ENCODE assay signal across 1 cellular context in the genomic region with DNA sequence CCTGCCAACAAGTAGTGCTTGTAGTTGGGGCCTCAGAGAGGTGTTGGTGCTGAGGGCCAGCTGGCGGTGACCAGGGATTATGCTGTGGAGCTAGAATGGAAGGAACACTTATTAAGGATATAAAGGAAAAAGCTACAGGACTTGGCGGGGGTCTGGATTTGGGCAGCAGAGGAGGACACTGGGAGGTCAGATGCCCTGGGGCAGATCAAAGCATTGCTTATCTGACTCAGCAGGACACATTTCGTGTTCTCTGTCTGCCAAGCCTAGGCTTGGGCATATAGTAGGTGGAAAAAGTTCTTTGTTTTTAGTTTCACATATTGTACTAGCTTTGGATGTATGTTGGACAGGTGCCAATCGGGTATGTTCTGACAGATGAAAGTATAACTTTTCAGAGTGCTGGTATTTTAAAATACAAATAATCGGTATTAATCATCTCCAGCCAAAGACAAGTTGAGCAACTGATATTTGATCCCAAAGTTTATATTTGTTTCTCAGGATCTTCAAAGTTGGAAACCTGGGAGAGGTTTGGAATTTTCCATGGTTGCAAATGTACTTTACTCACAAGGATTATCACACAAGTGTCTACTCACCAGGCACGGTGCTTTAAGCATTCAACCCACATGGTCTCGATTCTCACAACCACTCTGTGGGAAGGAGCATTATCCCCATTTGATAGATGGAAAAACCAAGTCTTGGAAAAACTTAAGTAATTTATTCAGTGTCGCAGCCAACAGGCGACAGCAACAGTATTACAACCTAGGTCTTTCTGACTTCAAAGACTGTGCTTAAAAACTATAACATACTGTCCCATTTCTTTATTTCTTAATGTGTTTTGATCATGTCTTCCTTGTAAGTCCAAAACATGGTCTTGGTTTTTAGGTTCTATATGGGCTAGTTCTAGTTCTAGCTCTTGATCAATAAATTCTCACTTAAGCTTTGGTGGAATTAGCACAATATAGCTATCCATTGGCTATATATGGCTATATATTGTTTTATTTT.
A peak's percentile ranks its signal among the peaks of the same experiment; 100 is the strongest.
TF ChIP-seq lines count a peak whose summit lies in the region.

No MANE protein-coding gene starts in this region.

TF ChIP-seq in HepG2, 621 proteins besides CTCF, POLR2A, EP300 and RAD21 (continued from another document and continues in another):
- TF ChIP-seq, protein P1, sequence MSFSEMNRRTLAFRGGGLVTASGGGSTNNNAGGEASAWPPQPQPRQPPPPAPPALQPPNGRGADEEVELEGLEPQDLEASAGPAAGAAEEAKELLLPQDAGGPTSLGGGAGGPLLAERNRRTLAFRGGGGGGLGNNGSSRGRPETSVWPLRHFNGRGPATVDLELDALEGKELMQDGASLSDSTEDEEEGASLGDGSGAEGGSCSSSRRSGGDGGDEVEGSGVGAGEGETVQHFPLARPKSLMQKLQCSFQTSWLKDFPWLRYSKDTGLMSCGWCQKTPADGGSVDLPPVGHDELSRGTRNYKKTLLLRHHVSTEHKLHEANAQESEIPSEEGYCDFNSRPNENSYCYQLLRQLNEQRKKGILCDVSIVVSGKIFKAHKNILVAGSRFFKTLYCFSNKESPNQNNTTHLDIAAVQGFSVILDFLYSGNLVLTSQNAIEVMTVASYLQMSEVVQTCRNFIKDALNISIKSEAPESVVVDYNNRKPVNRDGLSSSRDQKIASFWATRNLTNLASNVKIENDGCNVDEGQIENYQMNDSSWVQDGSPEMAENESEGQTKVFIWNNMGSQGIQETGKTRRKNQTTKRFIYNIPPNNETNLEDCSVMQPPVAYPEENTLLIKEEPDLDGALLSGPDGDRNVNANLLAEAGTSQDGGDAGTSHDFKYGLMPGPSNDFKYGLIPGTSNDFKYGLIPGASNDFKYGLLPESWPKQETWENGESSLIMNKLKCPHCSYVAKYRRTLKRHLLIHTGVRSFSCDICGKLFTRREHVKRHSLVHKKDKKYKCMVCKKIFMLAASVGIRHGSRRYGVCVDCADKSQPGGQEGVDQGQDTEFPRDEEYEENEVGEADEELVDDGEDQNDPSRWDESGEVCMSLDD (CRISPR knock-in tag; IDR thresholded peaks at IDR 0.05; ENCODE audit: borderline replicate concordance): no peak
- no peak for TF ChIP-seq GTF3A (CRISPR knock-in tag; conservative IDR thresholded peaks at IDR 0.05)
- TF ChIP-seq POGZ (CRISPR knock-in tag; IDR thresholded peaks at IDR 0.05): no peak
- no peak for TF ChIP-seq ZNF790 (CRISPR knock-in tag; IDR thresholded peaks at IDR 0.05; ENCODE audit: borderline replicate concordance)
- no peak for TF ChIP-seq LRRFIP1 (CRISPR knock-in tag; conservative IDR thresholded peaks at IDR 0.05)
- no peak for TF ChIP-seq ZNF256 (CRISPR knock-in tag; conservative IDR thresholded peaks at IDR 0.05)
- TF ChIP-seq FOSL2 (CRISPR knock-in tag; IDR thresholded peaks at IDR 0.05): peak; percentile 23
- no peak for TF ChIP-seq YEATS4 (CRISPR knock-in tag; IDR thresholded peaks at IDR 0.05; ENCODE audit: borderline replicate concordance)
- no peak for TF ChIP-seq JARID2 (CRISPR knock-in tag; IDR thresholded peaks at IDR 0.05; ENCODE audit: insufficient replicate concordance)
- TF ChIP-seq RBAK (CRISPR knock-in tag; IDR thresholded peaks at IDR 0.05): no peak
- TF ChIP-seq SMARCC2 (IDR thresholded peaks at IDR 0.05): no peak
- TF ChIP-seq ZNF343 (CRISPR knock-in tag; IDR thresholded peaks at IDR 0.05): no peak
- no peak for TF ChIP-seq ARNT2 (CRISPR knock-in tag; IDR thresholded peaks at IDR 0.05; ENCODE audit: low read depth)
- TF ChIP-seq MEIS2 (CRISPR knock-in tag; IDR thresholded peaks at IDR 0.05): no peak
- TF ChIP-seq ZKSCAN1 (IDR thresholded peaks at IDR 0.05; ENCODE audit: low read length): no peak
- TF ChIP-seq NFRKB (IDR thresholded peaks at IDR 0.05): no peak
- TF ChIP-seq ZNF749 (CRISPR knock-in tag; IDR thresholded peaks at IDR 0.05; ENCODE audit: borderline replicate concordance): no peak
- no peak for TF ChIP-seq ZNF570 (CRISPR knock-in tag; IDR thresholded peaks at IDR 0.05; ENCODE audit: borderline replicate concordance)
- TF ChIP-seq, protein P2, sequence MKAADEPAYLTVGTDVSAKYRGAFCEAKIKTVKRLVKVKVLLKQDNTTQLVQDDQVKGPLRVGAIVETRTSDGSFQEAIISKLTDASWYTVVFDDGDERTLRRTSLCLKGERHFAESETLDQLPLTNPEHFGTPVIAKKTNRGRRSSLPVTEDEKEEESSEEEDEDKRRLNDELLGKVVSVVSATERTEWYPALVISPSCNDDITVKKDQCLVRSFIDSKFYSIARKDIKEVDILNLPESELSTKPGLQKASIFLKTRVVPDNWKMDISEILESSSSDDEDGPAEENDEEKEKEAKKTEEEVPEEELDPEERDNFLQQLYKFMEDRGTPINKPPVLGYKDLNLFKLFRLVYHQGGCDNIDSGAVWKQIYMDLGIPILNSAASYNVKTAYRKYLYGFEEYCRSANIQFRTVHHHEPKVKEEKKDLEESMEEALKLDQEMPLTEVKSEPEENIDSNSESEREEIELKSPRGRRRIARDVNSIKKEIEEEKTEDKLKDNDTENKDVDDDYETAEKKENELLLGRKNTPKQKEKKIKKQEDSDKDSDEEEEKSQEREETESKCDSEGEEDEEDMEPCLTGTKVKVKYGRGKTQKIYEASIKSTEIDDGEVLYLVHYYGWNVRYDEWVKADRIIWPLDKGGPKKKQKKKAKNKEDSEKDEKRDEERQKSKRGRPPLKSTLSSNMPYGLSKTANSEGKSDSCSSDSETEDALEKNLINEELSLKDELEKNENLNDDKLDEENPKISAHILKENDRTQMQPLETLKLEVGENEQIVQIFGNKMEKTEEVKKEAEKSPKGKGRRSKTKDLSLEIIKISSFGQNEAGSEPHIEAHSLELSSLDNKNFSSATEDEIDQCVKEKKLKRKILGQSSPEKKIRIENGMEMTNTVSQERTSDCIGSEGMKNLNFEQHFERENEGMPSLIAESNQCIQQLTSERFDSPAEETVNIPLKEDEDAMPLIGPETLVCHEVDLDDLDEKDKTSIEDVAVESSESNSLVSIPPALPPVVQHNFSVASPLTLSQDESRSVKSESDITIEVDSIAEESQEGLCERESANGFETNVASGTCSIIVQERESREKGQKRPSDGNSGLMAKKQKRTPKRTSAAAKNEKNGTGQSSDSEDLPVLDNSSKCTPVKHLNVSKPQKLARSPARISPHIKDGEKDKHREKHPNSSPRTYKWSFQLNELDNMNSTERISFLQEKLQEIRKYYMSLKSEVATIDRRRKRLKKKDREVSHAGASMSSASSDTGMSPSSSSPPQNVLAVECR (CRISPR knock-in tag; IDR thresholded peaks at IDR 0.05; ENCODE audit: borderline replicate concordance): peak; percentile 41; the same call in 1 of the 2 replicates
- TF ChIP-seq, protein P3, sequence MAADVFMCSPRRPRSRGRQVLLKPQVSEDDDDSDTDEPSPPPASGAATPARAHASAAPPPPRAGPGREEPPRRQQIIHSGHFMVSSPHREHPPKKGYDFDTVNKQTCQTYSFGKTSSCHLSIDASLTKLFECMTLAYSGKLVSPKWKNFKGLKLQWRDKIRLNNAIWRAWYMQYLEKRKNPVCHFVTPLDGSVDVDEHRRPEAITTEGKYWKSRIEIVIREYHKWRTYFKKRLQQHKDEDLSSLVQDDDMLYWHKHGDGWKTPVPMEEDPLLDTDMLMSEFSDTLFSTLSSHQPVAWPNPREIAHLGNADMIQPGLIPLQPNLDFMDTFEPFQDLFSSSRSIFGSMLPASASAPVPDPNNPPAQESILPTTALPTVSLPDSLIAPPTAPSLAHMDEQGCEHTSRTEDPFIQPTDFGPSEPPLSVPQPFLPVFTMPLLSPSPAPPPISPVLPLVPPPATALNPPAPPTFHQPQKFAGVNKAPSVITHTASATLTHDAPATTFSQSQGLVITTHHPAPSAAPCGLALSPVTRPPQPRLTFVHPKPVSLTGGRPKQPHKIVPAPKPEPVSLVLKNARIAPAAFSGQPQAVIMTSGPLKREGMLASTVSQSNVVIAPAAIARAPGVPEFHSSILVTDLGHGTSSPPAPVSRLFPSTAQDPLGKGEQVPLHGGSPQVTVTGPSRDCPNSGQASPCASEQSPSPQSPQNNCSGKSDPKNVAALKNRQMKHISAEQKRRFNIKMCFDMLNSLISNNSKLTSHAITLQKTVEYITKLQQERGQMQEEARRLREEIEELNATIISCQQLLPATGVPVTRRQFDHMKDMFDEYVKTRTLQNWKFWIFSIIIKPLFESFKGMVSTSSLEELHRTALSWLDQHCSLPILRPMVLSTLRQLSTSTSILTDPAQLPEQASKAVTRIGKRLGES (CRISPR knock-in tag; IDR thresholded peaks at IDR 0.05; ENCODE audit: borderline replicate concordance): no peak
- TF ChIP-seq MED8 (CRISPR knock-in tag; IDR thresholded peaks at IDR 0.05; ENCODE audit: insufficient replicate concordance): no peak
- TF ChIP-seq, protein P4, sequence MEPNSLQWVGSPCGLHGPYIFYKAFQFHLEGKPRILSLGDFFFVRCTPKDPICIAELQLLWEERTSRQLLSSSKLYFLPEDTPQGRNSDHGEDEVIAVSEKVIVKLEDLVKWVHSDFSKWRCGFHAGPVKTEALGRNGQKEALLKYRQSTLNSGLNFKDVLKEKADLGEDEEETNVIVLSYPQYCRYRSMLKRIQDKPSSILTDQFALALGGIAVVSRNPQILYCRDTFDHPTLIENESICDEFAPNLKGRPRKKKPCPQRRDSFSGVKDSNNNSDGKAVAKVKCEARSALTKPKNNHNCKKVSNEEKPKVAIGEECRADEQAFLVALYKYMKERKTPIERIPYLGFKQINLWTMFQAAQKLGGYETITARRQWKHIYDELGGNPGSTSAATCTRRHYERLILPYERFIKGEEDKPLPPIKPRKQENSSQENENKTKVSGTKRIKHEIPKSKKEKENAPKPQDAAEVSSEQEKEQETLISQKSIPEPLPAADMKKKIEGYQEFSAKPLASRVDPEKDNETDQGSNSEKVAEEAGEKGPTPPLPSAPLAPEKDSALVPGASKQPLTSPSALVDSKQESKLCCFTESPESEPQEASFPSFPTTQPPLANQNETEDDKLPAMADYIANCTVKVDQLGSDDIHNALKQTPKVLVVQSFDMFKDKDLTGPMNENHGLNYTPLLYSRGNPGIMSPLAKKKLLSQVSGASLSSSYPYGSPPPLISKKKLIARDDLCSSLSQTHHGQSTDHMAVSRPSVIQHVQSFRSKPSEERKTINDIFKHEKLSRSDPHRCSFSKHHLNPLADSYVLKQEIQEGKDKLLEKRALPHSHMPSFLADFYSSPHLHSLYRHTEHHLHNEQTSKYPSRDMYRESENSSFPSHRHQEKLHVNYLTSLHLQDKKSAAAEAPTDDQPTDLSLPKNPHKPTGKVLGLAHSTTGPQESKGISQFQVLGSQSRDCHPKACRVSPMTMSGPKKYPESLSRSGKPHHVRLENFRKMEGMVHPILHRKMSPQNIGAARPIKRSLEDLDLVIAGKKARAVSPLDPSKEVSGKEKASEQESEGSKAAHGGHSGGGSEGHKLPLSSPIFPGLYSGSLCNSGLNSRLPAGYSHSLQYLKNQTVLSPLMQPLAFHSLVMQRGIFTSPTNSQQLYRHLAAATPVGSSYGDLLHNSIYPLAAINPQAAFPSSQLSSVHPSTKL (CRISPR knock-in tag; IDR thresholded peaks at IDR 0.05): peak; percentile 77; the same call in 1 of the 2 replicates
- no peak for TF ChIP-seq PHF20 (CRISPR knock-in tag; IDR thresholded peaks at IDR 0.05)
- peak; percentile 89 for TF ChIP-seq ISL2 (CRISPR knock-in tag; IDR thresholded peaks at IDR 0.05)
- no peak for TF ChIP-seq NFKB2 (CRISPR knock-in tag; IDR thresholded peaks at IDR 0.05; ENCODE audit: borderline replicate concordance)
- TF ChIP-seq GABPB1 (CRISPR knock-in tag; IDR thresholded peaks at IDR 0.05): no peak
- no peak for TF ChIP-seq KMT2A (CRISPR knock-in tag; IDR thresholded peaks at IDR 0.05)
- TF ChIP-seq, protein P5, sequence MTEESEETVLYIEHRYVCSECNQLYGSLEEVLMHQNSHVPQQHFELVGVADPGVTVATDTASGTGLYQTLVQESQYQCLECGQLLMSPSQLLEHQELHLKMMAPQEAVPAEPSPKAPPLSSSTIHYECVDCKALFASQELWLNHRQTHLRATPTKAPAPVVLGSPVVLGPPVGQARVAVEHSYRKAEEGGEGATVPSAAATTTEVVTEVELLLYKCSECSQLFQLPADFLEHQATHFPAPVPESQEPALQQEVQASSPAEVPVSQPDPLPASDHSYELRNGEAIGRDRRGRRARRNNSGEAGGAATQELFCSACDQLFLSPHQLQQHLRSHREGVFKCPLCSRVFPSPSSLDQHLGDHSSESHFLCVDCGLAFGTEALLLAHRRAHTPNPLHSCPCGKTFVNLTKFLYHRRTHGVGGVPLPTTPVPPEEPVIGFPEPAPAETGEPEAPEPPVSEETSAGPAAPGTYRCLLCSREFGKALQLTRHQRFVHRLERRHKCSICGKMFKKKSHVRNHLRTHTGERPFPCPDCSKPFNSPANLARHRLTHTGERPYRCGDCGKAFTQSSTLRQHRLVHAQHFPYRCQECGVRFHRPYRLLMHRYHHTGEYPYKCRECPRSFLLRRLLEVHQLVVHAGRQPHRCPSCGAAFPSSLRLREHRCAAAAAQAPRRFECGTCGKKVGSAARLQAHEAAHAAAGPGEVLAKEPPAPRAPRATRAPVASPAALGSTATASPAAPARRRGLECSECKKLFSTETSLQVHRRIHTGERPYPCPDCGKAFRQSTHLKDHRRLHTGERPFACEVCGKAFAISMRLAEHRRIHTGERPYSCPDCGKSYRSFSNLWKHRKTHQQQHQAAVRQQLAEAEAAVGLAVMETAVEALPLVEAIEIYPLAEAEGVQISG (CRISPR knock-in tag; IDR thresholded peaks at IDR 0.05): no peak
- no peak for TF ChIP-seq XRCC5 (optimal IDR thresholded peaks at IDR 0.05; ENCODE audit: low read length)
